In the genomic region with DNA sequence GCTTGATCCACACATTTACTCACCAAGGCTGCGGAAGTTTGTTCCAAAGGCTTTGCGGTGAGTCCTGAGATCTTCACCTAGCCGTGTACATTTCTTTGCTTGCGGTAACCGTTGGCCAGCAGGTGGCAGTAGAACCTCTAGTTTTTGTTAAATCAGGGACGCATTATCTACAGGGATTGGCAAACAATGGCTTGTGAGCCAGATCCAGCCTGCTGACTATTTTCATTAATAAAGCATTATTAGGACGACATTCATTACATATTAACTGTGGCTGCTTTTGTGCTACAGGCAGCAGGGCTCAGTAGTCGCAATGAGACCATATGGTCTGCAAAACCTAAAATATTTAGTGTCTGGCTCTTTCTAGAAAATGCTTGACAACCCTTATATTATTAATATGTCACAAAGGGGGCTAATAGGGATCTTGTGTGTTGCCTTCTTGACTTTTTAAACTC, we compare ENCODE assay signal across 9 cellular contexts.
DNase-seq lines count a peak whose midpoint lies in the region; ATAC-seq, FAIRE-seq and TF ChIP-seq lines count a peak whose summit lies in the region.
"Had no signal": no experiment of that assay in that cellular context is flagged by ENCODE, and none has a peak within 500 bp of the region (broad histone marks: within the 10 kb centered on the region; RNA-seq: fewer than 3 reads in every experiment).

No MANE protein-coding gene starts in this region.

- H3K36me3 ChIP-seq in NT2/D1 (ENCODE audit: insufficient read depth, insufficient read length, low read length) (no peaks in the 10 kb centered on the region), esophagus muscularis mucosa (no peaks in the 10 kb centered on the region)

- no peaks in the 10 kb centered on the region for H3K9me3 ChIP-seq in NT2/D1 (ENCODE audit: insufficient read depth, low read length)
- no peaks in the 10 kb centered on the region for H3K9me3 ChIP-seq in esophagus muscularis mucosa

- no peak overlapping the region for H3K9ac ChIP-seq in NT2/D1 (ENCODE audit: insufficient read length, low read depth)

- POLR2A ChIA-PET in naive thymus-derived CD8-positive, alpha-beta T cell (lab: Charles Lee), result no interaction called here

- no peaks in the 10 kb centered on the region for H3K9me3 Mint-ChIP-seq in naive thymus-derived CD8-positive, alpha-beta T cell
- H3K9me3 Mint-ChIP-seq: stimulated activated naive CD8-positive, alpha-beta T cell treated with anti-CD3 and anti-CD28 coated beads, Interleukin-15, Interleukin-2, amounts not matched to agents 100 ng/mL and 50 ng/mL, for 24 hours had no signal

- no peak overlapping the region for H3K27ac ChIP-seq in esophagus muscularis mucosa (replicated peaks in 1 of 4)

- no peak overlapping the region for H3K4me3 ChIP-seq in NT2/D1 (ENCODE audit: insufficient read length, low read depth)
- H3K4me3 ChIP-seq in esophagus muscularis mucosa, result no peak overlapping the region

- DNase-seq in HUDEP-2 (lab: John Stamatoyannopoulos, UW; ENCODE audit: unreplicated experiment in 76 of 76), result peak in 61 of 76 experiments; percentile 2 to 75 (median 29)
- peak; percentile 84 for DNase-seq in NT2/D1 (ENCODE audit: low read depth, low spot score)
- peak; percentile 85 for DNase-seq in activated CD8-positive, alpha-beta memory T cell treated with anti-CD3 and anti-CD28 coated beads, Interleukin-2, amount 50 U/mL, for 48 hours
- no peak for DNase-seq in esophagus muscularis mucosa (ENCODE audit: extremely low spot score)
- peak; percentile 3 to 73 (median 38) for DNase-seq in naive thymus-derived CD8-positive, alpha-beta T cell
- DNase-seq in stimulated activated naive CD4-positive, alpha-beta T cell treated with Interleukin-2 at 50 U/mL for 16 hours (lab: John Stamatoyannopoulos, UW), result peak; percentile 30

- H3K27me3 ChIP-seq in NT2/D1 (ENCODE audit: insufficient read depth, insufficient read length) (no peaks in the 10 kb centered on the region), esophagus muscularis mucosa (peaks cover 0 to 3% (median 0%) of the 10 kb centered on the region in 4 donors)

- H3K27ac Mint-ChIP-seq in naive thymus-derived CD8-positive, alpha-beta T cell, result no peak overlapping the region
- H3K27ac Mint-ChIP-seq: stimulated activated naive CD8-positive, alpha-beta T cell treated with anti-CD3 and anti-CD28 coated beads, Interleukin-15, Interleukin-2, amounts not matched to agents 100 ng/mL and 50 ng/mL, for 24 hours had no signal

- H3K4me3 Mint-ChIP-seq in naive thymus-derived CD8-positive, alpha-beta T cell, result no peak overlapping the region
- H3K4me3 Mint-ChIP-seq: stimulated activated naive CD8-positive, alpha-beta T cell treated with anti-CD3 and anti-CD28 coated beads, Interleukin-15, Interleukin-2, amounts not matched to agents 100 ng/mL and 50 ng/mL, for 24 hours had no signal

- TF ChIP-seq CTCF in esophagus muscularis mucosa (IDR thresholded peaks at IDR 0.05), result peak; percentile 65 to 86 (median 69)

- H3K4me1 Mint-ChIP-seq in naive thymus-derived CD8-positive, alpha-beta T cell, result peaks cover 0 to 2% (median 0%) of the 10 kb centered on the region in 4 donors

- no peaks in the 10 kb centered on the region for H3K36me3 Mint-ChIP-seq in naive thymus-derived CD8-positive, alpha-beta T cell

- TF ChIP-seq EP300 in esophagus muscularis mucosa (IDR thresholded peaks at IDR 0.05), result no peak

- peak; percentile 25 for FAIRE-seq in A204.1 (lab: Jason Lieb, UNC)

- WGBS in esophagus muscularis mucosa, result 11% methylated on average over 8 of the region's 8 CpGs

- H3K4me1 ChIP-seq in NT2/D1 (ENCODE audit: insufficient read depth, insufficient read length) (no peaks in the 10 kb centered on the region), esophagus muscularis mucosa (no peaks in the 10 kb centered on the region)

- peak; percentile 82 for ATAC-seq in GM18505 (IDR thresholded peaks at IDR 0.05; ENCODE audit: unreplicated experiment)
- ATAC-seq in naive thymus-derived CD8-positive, alpha-beta T cell, result no peak

- intact Hi-C loops in esophagus muscularis mucosa (cut with DNase I), result loop anchor here (5.0 kb wide), 2 partner anchors 427 to 552 kb away; no protein-coding TSS in a partner anchor

- peaks cover 2 to 21% (median 9%) of the 10 kb centered on the region in 5 donors for H3K27me3 Mint-ChIP-seq in naive thymus-derived CD8-positive, alpha-beta T cell

- TF ChIP-seq POLR2A in GM18505 (IDR thresholded peaks at IDR 0.05; ENCODE audit: borderline replicate concordance, extremely low read depth, insufficient read depth, insufficient read length) (no peak), esophagus muscularis mucosa (IDR thresholded peaks at IDR 0.05; ENCODE audit: low read depth) (no peak)
